In genomic region chr9:71863652-71864051, GRCh38 we compare ENCODE assay signal across 39 cellular contexts. TPM values are rescaled to one million over a fixed set of nuclear protein-coding genes. Genes with fewer than 3 reads are reported as not detected.
DNase-seq lines count a peak whose midpoint lies in the region; ATAC-seq and TF ChIP-seq lines count a peak whose summit lies in the region.
"Had no signal": no experiment of that assay in that cellular context is flagged by ENCODE, and none has a peak within 500 bp of the region (broad histone marks: within the 10 kb centered on the region; RNA-seq: fewer than 3 reads in every experiment).

No MANE protein-coding gene starts in this region.

- H3K4me1 ChIP-seq in DOHH2 (ENCODE audit: control insufficient read depth, low read length) (peaks cover 76% of the 10 kb centered on the region), left lung (no peaks in the 10 kb centered on the region)
- H3K4me1 ChIP-seq: suprapubic skin, upper lobe of left lung had no signal

- H3K27me3 ChIP-seq in DOHH2 (ENCODE audit: control insufficient read depth, low read length) (no peaks in the 10 kb centered on the region), left lung (no peaks in the 10 kb centered on the region)
- H3K27me3 ChIP-seq: suprapubic skin, upper lobe of left lung had no signal

- H3K9me3 ChIP-seq in DOHH2 (ENCODE audit: control insufficient read depth, insufficient read depth, low read length) = peaks cover 15% of the 10 kb centered on the region
- peaks cover 0 to 21% of the 10 kb centered on the region in 2 donors for H3K9me3 ChIP-seq in left lung

- H3F3A ChIP-seq in DOHH2 (ENCODE audit: control insufficient read depth, insufficient read depth) = peaks cover 23% of the 10 kb centered on the region

- H3K27ac ChIP-seq in DOHH2 (ENCODE audit: low read depth, low read length) (peak overlapping the region; percentile 92), left lung (no peak overlapping the region)
- H3K27ac ChIP-seq: C4-2B, epithelial cell of prostate, HL-60, KMS-11, suprapubic skin, upper lobe of left lung had no signal

- peaks cover 61% of the 10 kb centered on the region for H3K79me2 ChIP-seq in DOHH2 (ENCODE audit: control insufficient read depth, low read length)

- intact Hi-C loops in left lung (cut with DNase I) = no loop called here

- no peak overlapping the region for H3K27ac Mint-ChIP-seq in immature natural killer cell
- H3K27ac Mint-ChIP-seq: activated CD8-positive, alpha-beta memory T cell treated with anti-CD3 and anti-CD28 coated beads, Interleukin-2, amount 10 ng/mL, durations not matched to agents 7 days and 5 days; activated naive CD8-positive, alpha-beta T cell treated with anti-CD3 and anti-CD28 coated beads, Interleukin-2, amount 10 ng/mL, durations not matched to agents 7 days and 5 days; nephron had no signal

- no peak overlapping the region for H3K4me3 Mint-ChIP-seq in immature natural killer cell
- H3K4me3 Mint-ChIP-seq: activated CD8-positive, alpha-beta memory T cell treated with anti-CD3 and anti-CD28 coated beads, Interleukin-2, amount 10 ng/mL, durations not matched to agents 7 days and 5 days; activated naive CD8-positive, alpha-beta T cell treated with anti-CD3 and anti-CD28 coated beads, Interleukin-2, amount 10 ng/mL, durations not matched to agents 7 days and 5 days; activated T-cell treated with anti-CD3 and anti-CD28 coated beads, Interleukin-2, amount 50 U/mL, for 4 hours; nephron had no signal

- H3K36me3 ChIP-seq in DOHH2 (ENCODE audit: control insufficient read depth, low read length) = peaks cover 64% of the 10 kb centered on the region
- H3K36me3 ChIP-seq in left lung = peaks cover 0 to 8% of the 10 kb centered on the region in 2 donors

- H3K4me3 ChIP-seq in DOHH2 (ENCODE audit: low read length) (peak overlapping the region; percentile 53), left lung (no peak overlapping the region)
- H3K4me3 ChIP-seq: smooth muscle cell, suprapubic skin, upper lobe of left lung had no signal

- H3K9me3 Mint-ChIP-seq in immature natural killer cell = peaks cover 6 to 17% (median 10%) of the 10 kb centered on the region in 6 donors

- H3K9me2 ChIP-seq in DOHH2 (replicated peaks; ENCODE audit: control insufficient read depth, low read length) = no peaks in the 10 kb centered on the region
- H3K9me2 ChIP-seq: SK-N-SH had no signal

- peak overlapping the region; percentile 65 for H3K4me2 ChIP-seq in DOHH2 (ENCODE audit: low read length)
- H3K4me2 ChIP-seq: KMS-11, SK-N-SH, smooth muscle cell had no signal

- H4K20me1 ChIP-seq in DOHH2 (ENCODE audit: control insufficient read depth, insufficient read depth, low read depth, low read length) = no peaks in the 10 kb centered on the region

- H3K27me3 Mint-ChIP-seq in immature natural killer cell (ENCODE audit: low read depth in 3 of 3) = peaks cover 0 to 2% (median 0%) of the 10 kb centered on the region in 3 donors
- H3K27me3 Mint-ChIP-seq: activated CD8-positive, alpha-beta memory T cell treated with anti-CD3 and anti-CD28 coated beads, Interleukin-2, amount 10 ng/mL, durations not matched to agents 7 days and 5 days; activated naive CD8-positive, alpha-beta T cell treated with anti-CD3 and anti-CD28 coated beads, Interleukin-2, amount 10 ng/mL, durations not matched to agents 7 days and 5 days had no signal

- peaks cover 25 to 47% (median 37%) of the 10 kb centered on the region in 3 donors for H3K36me3 Mint-ChIP-seq in immature natural killer cell

- DNase-seq in NCI-H226 = peak; percentile 43
- peak; percentile 71 for DNase-seq in fibroblast of gingiva (ENCODE audit: low read depth)
- no peak for DNase-seq in left lung
- DNase-seq in immature natural killer cell = no peak
- DNase-seq in AG20443 (ENCODE audit: low spot score) = no peak
- DNase-seq: ACHN; activated CD4-positive, alpha-beta T cell treated with anti-CD3 and anti-CD28 coated beads, Interleukin-2, amount 50 U/mL, for 4 hours; activated CD8-positive, alpha-beta memory T cell treated with anti-CD3 and anti-CD28 coated beads, Interleukin-2, amount 10 ng/mL, durations not matched to agents 7 days and 5 days; activated gamma-delta T cell treated with Interleukin-2 at 50 U/mL for 16 hours; activated naive CD8-positive, alpha-beta T cell treated with anti-CD3 and anti-CD28 coated beads, Interleukin-2, amount 10 ng/mL, durations not matched to agents 7 days and 5 days; activated T-cell treated with anti-CD3 and anti-CD28 coated beads, Interleukin-2, amount 50 U/mL, for 4 hours; Calu3; DND-41; effector memory CD4-positive, alpha-beta T cell; H7; kidney glomerular epithelial cell; mammary epithelial cell; MM.1S; NCI-H1105 treated with DMSO at 0.1 percent for 48 hours; NCI-H1930; NCI-H2227 treated with DMSO at 0.1 percent for 48 hours; NCI-H526 treated with DMSO at 0.1 percent for 48 hours; NK-92 treated with Interleukin-12 subunit alpha and Interleukin-12 subunit beta, amount 100 ng/mL, for 24 hours; PC-3; SK-N-SH; stimulated activated CD4-positive, alpha-beta T cell treated with anti-CD3 and anti-CD28 coated beads, Interleukin-1b, Interleukin-23, amount 100 ng/mL, for 48 hours; stimulated activated naive CD4-positive, alpha-beta T cell treated with Interleukin-2 at 50 U/mL for 16 hours; upper lobe of left lung had no signal

- TF ChIP-seq CTCF in DOHH2 (IDR thresholded peaks at IDR 0.05; ENCODE audit: low read depth, low read length, poor library complexity, severe bottlenecking) (no peak), left lung (IDR thresholded peaks at IDR 0.05) (no peak)

- H3K4me1 Mint-ChIP-seq in immature natural killer cell = peaks cover 9 to 10% of the 10 kb centered on the region in 2 donors
- H3K4me1 Mint-ChIP-seq: nephron had no signal

- ATAC-seq in left lung = peak; percentile 47
- ATAC-seq in HG02571 (IDR thresholded peaks at IDR 0.05; ENCODE audit: unreplicated experiment) = no peak
- no peak for ATAC-seq in GM19395 (IDR thresholded peaks at IDR 0.05; ENCODE audit: unreplicated experiment)
- ATAC-seq: activated CD4-positive, CD25-positive, alpha-beta regulatory T cell treated with anti-CD3 and anti-CD28 coated beads, Interleukin-2, amount 50 U/mL, for 24 hours; activated CD8-positive, alpha-beta memory T cell treated with anti-CD3 and anti-CD28 coated beads, Interleukin-2, amount 10 ng/mL, durations not matched to agents 7 days and 5 days; activated T-cell treated with anti-CD3 and anti-CD28 coated beads, Interleukin-2, amount 50 U/mL, for 4 hours; PC-3 had no signal

RNA-seq across cellular contexts. Expression of gene ABHD17B, which starts 47.3 kb away (rescaled TPM):
- 10 to 100 TPM; 13.6 to 14.9 TPM for total RNA-seq in left lung
- polyA plus RNA-seq in immature natural killer cell = 10 to 100 TPM; 38.8 to 45.2 (median 39.5) TPM

RNA-seq across cellular contexts. Expression of gene C9orf85, which starts 47.8 kb away (rescaled TPM):
- total RNA-seq in left lung = 1 to 10 TPM; 8.3 to 9.6 TPM
- polyA plus RNA-seq in immature natural killer cell = 10 to 100 TPM; 10.9 to 16.0 (median 12.3) TPM

Comparison
In these comparisons a context has a peak if more than half of its experiments do, and no peak if none do; other contexts are left out.
1. DNase-seq: peak in NCI-H226 (single experiment) and fibroblast of gingiva (single experiment); none in left lung (0 of 2), immature natural killer cell (0 of 3) and AG20443 (single experiment).